ENCODE assay signal across 30 cellular contexts in genomic region chr1:8093221-8093980, GRCh38.
A peak's percentile ranks its signal among the peaks of the same experiment; 100 is the strongest.
DNase-seq lines count a peak whose midpoint lies in the region; ATAC-seq and TF ChIP-seq lines count a peak whose summit lies in the region.
"Had no signal": no experiment of that assay in that cellular context is flagged by ENCODE, and none has a peak within 500 bp of the region (broad histone marks: within the 10 kb centered on the region; RNA-seq: fewer than 3 reads in every experiment).

No MANE protein-coding gene starts in this region.

- peak overlapping the region in 1 of 2 donors; percentile 1 for H3K9ac ChIP-seq in duodenal mucosa (ENCODE audit: low read depth in 1 of 2, low read length in 2 of 2)
- H3K9ac ChIP-seq in mucosa of stomach (ENCODE audit: low read length) = peak overlapping the region; percentile 48

- H3K27me3 ChIP-seq in duodenal mucosa (ENCODE audit: control insufficient read depth in 1 of 2, insufficient read depth in 2 of 2, low read length in 2 of 2) (no peaks in the 10 kb centered on the region), mucosa of stomach (ENCODE audit: control insufficient read depth, insufficient read depth, low read length) (no peaks in the 10 kb centered on the region), vagina (no peaks in the 10 kb centered on the region)

- H3K27ac ChIP-seq in duodenal mucosa (ENCODE audit: low read depth, low read length) (peak overlapping the region; percentile 55), vagina (no peak overlapping the region)

- no peaks in the 10 kb centered on the region for H3K36me3 ChIP-seq in duodenal mucosa (ENCODE audit: control insufficient read depth in 1 of 2, insufficient read depth in 2 of 2, low read length in 2 of 2)
- H3K36me3 ChIP-seq in mucosa of stomach (ENCODE audit: control insufficient read depth, insufficient read depth, low read length) = no peaks in the 10 kb centered on the region
- H3K36me3 ChIP-seq in vagina = no peaks in the 10 kb centered on the region

- no peak for DNase-seq in activated CD4-positive, alpha-beta T cell treated with anti-CD3 and anti-CD28 coated beads for 36 hours
- DNase-seq in activated CD4-positive, alpha-beta T cell treated with anti-CD3 and anti-CD28 coated beads for 1 hour = no peak
- DNase-seq in type B pancreatic cell (ENCODE audit: extremely low spot score, unreplicated experiment) (no peak), progenitor cell of endocrine pancreas (ENCODE audit: low spot score, unreplicated experiment) (no peak), vagina (ENCODE audit: extremely low spot score in 2 of 2) (no peak)
- DNase-seq: 8988T; activated CD4-positive, alpha-beta T cell treated with anti-CD3 and anti-CD28 coated beads, Interleukin-2, amount 50 U/mL, for 1 hour; activated gamma-delta T cell treated with Interleukin-2 at 50 U/mL for 16 hours; activated naive CD8-positive, alpha-beta T cell treated with anti-CD3 and anti-CD28 coated beads, Interleukin-2, amount 10 ng/mL, durations not matched to agents 7 days and 5 days; activated T-cell treated with anti-CD3 and anti-CD28 coated beads, Interleukin-2, amount 50 U/mL, for 24 hours; aorta; cortex of kidney; DMS79; GF-D8; glutamatergic neuron; islet precursor cell; left ventricle myocardium superior; naive thymus-derived CD8-positive, alpha-beta T cell; NCI-H1092; NCI-H1694 treated with DMSO at 0.1 percent for 48 hours; NCI-H446; NCI-H748 treated with DMSO at 0.1 percent for 48 hours; stimulated activated CD4-positive, alpha-beta T cell treated with anti-CD3 and anti-CD28 coated beads, Interleukin-4, amount 100 ng/mL, for 24 hours; T-cell had no signal

- H3K36me3 Mint-ChIP-seq in activated CD4-positive, alpha-beta T cell treated with anti-CD3 and anti-CD28 coated beads for 36 hours (ENCODE audit: low read depth) = no peaks in the 10 kb centered on the region
- H3K36me3 Mint-ChIP-seq in type B pancreatic cell (no peaks in the 10 kb centered on the region), progenitor cell of endocrine pancreas (ENCODE audit: insufficient read depth) (no peaks in the 10 kb centered on the region)
- H3K36me3 Mint-ChIP-seq: activated naive CD8-positive, alpha-beta T cell treated with anti-CD3 and anti-CD28 coated beads, Interleukin-2, amount 10 ng/mL, durations not matched to agents 7 days and 5 days; naive thymus-derived CD8-positive, alpha-beta T cell; T-cell; WTC11 had no signal

- H3K4me3 ChIP-seq in duodenal mucosa (ENCODE audit: low read depth in 1 of 2, low read length in 2 of 2) (peak overlapping the region in 1 of 2 donors; percentile 2), mucosa of stomach (ENCODE audit: low read length) (no peak overlapping the region), vagina (no peak overlapping the region)
- H3K4me3 ChIP-seq: GM23338, K562 had no signal

- intact Hi-C loops in activated CD4-positive, alpha-beta T cell treated with anti-CD3 and anti-CD28 coated beads for 36 hours (cut with DNase I, micrococcal nuclease) = loop anchor here in 1 of 2 experiments (10.0 kb wide), 1 partner anchor 431 kb away; no protein-coding TSS in a partner anchor
- intact Hi-C loops in vagina (cut with DNase I) = no loop called here

- H3K27me3 Mint-ChIP-seq in activated CD4-positive, alpha-beta T cell treated with anti-CD3 and anti-CD28 coated beads for 36 hours = peaks cover 13% of the 10 kb centered on the region
- H3K27me3 Mint-ChIP-seq in type B pancreatic cell = peaks cover 8% of the 10 kb centered on the region
- H3K27me3 Mint-ChIP-seq in progenitor cell of endocrine pancreas = no peaks in the 10 kb centered on the region

- no peaks in the 10 kb centered on the region for H3K9me3 ChIP-seq in duodenal mucosa (ENCODE audit: control insufficient read depth in 1 of 2, low read length in 2 of 2)
- H3K9me3 ChIP-seq in mucosa of stomach (ENCODE audit: control insufficient read depth, low read length) = no peaks in the 10 kb centered on the region
- no peaks in the 10 kb centered on the region for H3K9me3 ChIP-seq in vagina

- POLR2A ChIA-PET in activated CD4-positive, alpha-beta T cell treated with anti-CD3 and anti-CD28 coated beads for 36 hours (lab: Charles Lee) = no interaction called here

- peaks cover 3% of the 10 kb centered on the region for H3K9me3 Mint-ChIP-seq in activated CD4-positive, alpha-beta T cell treated with anti-CD3 and anti-CD28 coated beads for 36 hours (ENCODE audit: low read depth)
- H3K9me3 Mint-ChIP-seq in type B pancreatic cell = no peaks in the 10 kb centered on the region
- no peaks in the 10 kb centered on the region for H3K9me3 Mint-ChIP-seq in progenitor cell of endocrine pancreas (ENCODE audit: low read depth)
- H3K9me3 Mint-ChIP-seq: activated T-cell treated with anti-CD3 and anti-CD28 coated beads, Interleukin-2, amount 50 U/mL, for 24 hours; GM23338; naive thymus-derived CD8-positive, alpha-beta T cell; T-cell; WTC11 had no signal

- H3K27ac Mint-ChIP-seq in activated CD4-positive, alpha-beta T cell treated with anti-CD3 and anti-CD28 coated beads for 36 hours = peak overlapping the region; percentile 32
- peak overlapping the region; percentile 89 for H3K27ac Mint-ChIP-seq in type B pancreatic cell
- H3K27ac Mint-ChIP-seq in progenitor cell of endocrine pancreas = no peak overlapping the region
- H3K27ac Mint-ChIP-seq: activated naive CD8-positive, alpha-beta T cell treated with anti-CD3 and anti-CD28 coated beads, Interleukin-2, amount 10 ng/mL, durations not matched to agents 7 days and 5 days; activated T-cell treated with anti-CD3 and anti-CD28 coated beads, Interleukin-2, amount 50 U/mL, for 24 hours; GM23338; T-cell; WTC11 had no signal

- ATAC-seq in activated CD4-positive, alpha-beta T cell treated with anti-CD3 and anti-CD28 coated beads for 36 hours = no peak
- no peak for ATAC-seq in HG02642 (IDR thresholded peaks at IDR 0.05; ENCODE audit: poor library complexity, unreplicated experiment)
- ATAC-seq: GM23338; K562; left ventricle myocardium superior; naive thymus-derived CD8-positive, alpha-beta T cell; T-cell; WTC11 had no signal

- H3K4me1 Mint-ChIP-seq in activated CD4-positive, alpha-beta T cell treated with anti-CD3 and anti-CD28 coated beads for 36 hours = peaks cover 55% of the 10 kb centered on the region
- H3K4me1 Mint-ChIP-seq in type B pancreatic cell (ENCODE audit: unreplicated experiment) (peaks cover 60% of the 10 kb centered on the region), progenitor cell of endocrine pancreas (ENCODE audit: low read depth) (peaks cover 45% of the 10 kb centered on the region)

- H3K4me3 Mint-ChIP-seq in activated CD4-positive, alpha-beta T cell treated with anti-CD3 and anti-CD28 coated beads for 36 hours = no peak overlapping the region
- H3K4me3 Mint-ChIP-seq in type B pancreatic cell = no peak overlapping the region
- H3K4me3 Mint-ChIP-seq in progenitor cell of endocrine pancreas (ENCODE audit: low read depth) = no peak overlapping the region
- H3K4me3 Mint-ChIP-seq: activated naive CD8-positive, alpha-beta T cell treated with anti-CD3 and anti-CD28 coated beads, Interleukin-2, amount 10 ng/mL, durations not matched to agents 7 days and 5 days; activated T-cell treated with anti-CD3 and anti-CD28 coated beads, Interleukin-2, amount 50 U/mL, for 24 hours; GM23338; naive thymus-derived CD8-positive, alpha-beta T cell; T-cell; WTC11 had no signal

- TF ChIP-seq CTCF in type B pancreatic cell (conservative IDR thresholded peaks at IDR 0.05) (no peak), progenitor cell of endocrine pancreas (IDR thresholded peaks at IDR 0.05; ENCODE audit: unreplicated experiment) (no peak), vagina (IDR thresholded peaks at IDR 0.05) (no peak)

- CTCF ChIA-PET in activated CD4-positive, alpha-beta T cell treated with anti-CD3 and anti-CD28 coated beads for 36 hours (lab: Charles Lee) = interaction anchor here (0.6 kb wide), 1 partner anchor 65 kb away, joined by 3 read pairs; no protein-coding TSS in a partner anchor

- H3K4me1 ChIP-seq in duodenal mucosa (ENCODE audit: control insufficient read depth in 1 of 2, insufficient read depth in 2 of 2, low read length in 2 of 2) (peaks cover 29 to 58% of the 10 kb centered on the region in 2 donors), mucosa of stomach (ENCODE audit: control insufficient read depth, insufficient read depth, low read length) (peaks cover 78% of the 10 kb centered on the region), vagina (peaks cover 52% of the 10 kb centered on the region)

- no peak for TF ChIP-seq POLR2A in vagina (IDR thresholded peaks at IDR 0.05)
